13 cellular contexts compared by ENCODE assay signal in genomic region chr18:2983296-2983695, GRCh38. TPM values are rescaled to one million over a fixed set of nuclear protein-coding genes. Genes with fewer than 3 reads are reported as not detected.
A peak's percentile ranks its signal among the peaks of the same experiment; 100 is the strongest.
DNase-seq lines count a peak whose midpoint lies in the region; ATAC-seq and TF ChIP-seq lines count a peak whose summit lies in the region.
"Had no signal": no experiment of that assay in that cellular context is flagged by ENCODE, and none has a peak within 500 bp of the region (broad histone marks: within the 10 kb centered on the region; RNA-seq: fewer than 3 reads in every experiment).

No MANE protein-coding gene starts in this region.

- no peaks in the 10 kb centered on the region for H3K9me2 ChIP-seq in Loucy (replicated peaks; ENCODE audit: low read depth, low read length)

- peaks cover 15% of the 10 kb centered on the region for H4K20me1 ChIP-seq in Loucy (ENCODE audit: insufficient read depth, low read length, poor library complexity, severe bottlenecking)

- POLR2A ChIA-PET in naive thymus-derived CD8-positive, alpha-beta T cell (lab: Charles Lee): interaction anchor here (1.1 to 2.7 kb wide), 9 partner anchors 13 to 278 kb away, joined by 3 to 27 read pairs (median 8); partner anchors contain the start of gene MYL12A

- H2AFZ ChIP-seq in Loucy (ENCODE audit: low read length): no peak overlapping the region
- H2AFZ ChIP-seq: GM23338 had no signal

- H3K36me3 Mint-ChIP-seq in CD4-positive, CD25-positive, alpha-beta regulatory T cell: no peaks in the 10 kb centered on the region
- H3K36me3 Mint-ChIP-seq in central memory CD8-positive, alpha-beta T cell (ENCODE audit: insufficient read depth): peaks cover 13% of the 10 kb centered on the region
- H3K36me3 Mint-ChIP-seq in naive thymus-derived CD8-positive, alpha-beta T cell: peaks cover 0 to 11% (median 6%) of the 10 kb centered on the region in 3 donors

- H3K27me3 Mint-ChIP-seq in CD4-positive, CD25-positive, alpha-beta regulatory T cell: no peaks in the 10 kb centered on the region
- H3K27me3 Mint-ChIP-seq in central memory CD8-positive, alpha-beta T cell: no peaks in the 10 kb centered on the region
- H3K27me3 Mint-ChIP-seq in naive thymus-derived CD8-positive, alpha-beta T cell: no peaks in the 10 kb centered on the region

- no peaks in the 10 kb centered on the region for H3K36me3 ChIP-seq in CD4-positive, CD25-positive, alpha-beta regulatory T cell (ENCODE audit: control insufficient read depth, insufficient read depth, low read length)
- H3K36me3 ChIP-seq in Loucy (ENCODE audit: insufficient read depth, low read length): no peaks in the 10 kb centered on the region

- peak overlapping the region; percentile 70 for H3K4me2 ChIP-seq in Loucy (ENCODE audit: low read depth, low read length, poor library complexity, severe bottlenecking)
- H3K4me2 ChIP-seq: GM23338 had no signal

- DNase-seq in CD4-positive, CD25-positive, alpha-beta regulatory T cell: no peak
- DNase-seq in central memory CD8-positive, alpha-beta T cell (ENCODE audit: low spot score in 2 of 2): no peak
- no peak for DNase-seq in naive thymus-derived CD8-positive, alpha-beta T cell
- DNase-seq in ecto neural progenitor cell (ENCODE audit: low spot score): no peak
- DNase-seq: mesendoderm; NCI-H1930; psoas muscle; stimulated activated CD4-positive, alpha-beta T cell treated with anti-CD3 and anti-CD28 coated beads, Interleukin-4, amount 100 ng/mL, for 1 hour had no signal

- H3K4me1 Mint-ChIP-seq in CD4-positive, CD25-positive, alpha-beta regulatory T cell: peaks cover 32 to 58% (median 45%) of the 10 kb centered on the region in 4 donors
- peaks cover 55% of the 10 kb centered on the region for H3K4me1 Mint-ChIP-seq in central memory CD8-positive, alpha-beta T cell
- peaks cover 26 to 71% (median 59%) of the 10 kb centered on the region in 4 donors for H3K4me1 Mint-ChIP-seq in naive thymus-derived CD8-positive, alpha-beta T cell

- peaks cover 93% of the 10 kb centered on the region for H3K79me2 ChIP-seq in Loucy (ENCODE audit: insufficient read depth, low read length)

- peak overlapping the region; percentile 98 for H3K4me3 ChIP-seq in CD4-positive, CD25-positive, alpha-beta regulatory T cell (ENCODE audit: low read depth, low read length)
- H3K4me3 ChIP-seq in Loucy (ENCODE audit: low read length, poor library complexity, severe bottlenecking): peak overlapping the region; percentile 51
- H3K4me3 ChIP-seq: GM23338, psoas muscle had no signal

- no peak for TF ChIP-seq CTCF in Loucy (conservative IDR thresholded peaks at IDR 0.05; ENCODE audit: low read length)

- peak overlapping the region; percentile 89 to 94 (median 92) for H3K4me3 Mint-ChIP-seq in CD4-positive, CD25-positive, alpha-beta regulatory T cell
- peak overlapping the region; percentile 70 for H3K4me3 Mint-ChIP-seq in central memory CD8-positive, alpha-beta T cell
- peak overlapping the region; percentile 81 to 96 (median 89) for H3K4me3 Mint-ChIP-seq in naive thymus-derived CD8-positive, alpha-beta T cell
- H3K4me3 Mint-ChIP-seq: GM23338 had no signal

- no peaks in the 10 kb centered on the region for H3F3A ChIP-seq in Loucy (ENCODE audit: low read depth)

- peak overlapping the region; percentile 90 to 95 (median 91) for H3K27ac Mint-ChIP-seq in CD4-positive, CD25-positive, alpha-beta regulatory T cell
- H3K27ac Mint-ChIP-seq in central memory CD8-positive, alpha-beta T cell (ENCODE audit: low read depth): peak overlapping the region; percentile 96
- peak overlapping the region; percentile 88 to 99 (median 96) for H3K27ac Mint-ChIP-seq in naive thymus-derived CD8-positive, alpha-beta T cell

- no peaks in the 10 kb centered on the region for H3K9me3 Mint-ChIP-seq in CD4-positive, CD25-positive, alpha-beta regulatory T cell
- no peaks in the 10 kb centered on the region for H3K9me3 Mint-ChIP-seq in central memory CD8-positive, alpha-beta T cell
- H3K9me3 Mint-ChIP-seq in naive thymus-derived CD8-positive, alpha-beta T cell: no peaks in the 10 kb centered on the region
- H3K9me3 Mint-ChIP-seq: GM23338 had no signal

- H3K9ac ChIP-seq in Loucy (ENCODE audit: low read depth, low read length, poor library complexity, severe bottlenecking): peak overlapping the region; percentile 49

- no peak for ATAC-seq in CD4-positive, CD25-positive, alpha-beta regulatory T cell (ENCODE audit: low read depth in 2 of 2)
- no peak for ATAC-seq in central memory CD8-positive, alpha-beta T cell (replicated peaks; ENCODE audit: extremely low read depth, poor library complexity, severe bottlenecking)
- ATAC-seq in naive thymus-derived CD8-positive, alpha-beta T cell: no peak
- ATAC-seq in GM19452 (IDR thresholded peaks at IDR 0.05; ENCODE audit: unreplicated experiment) (no peak), HG03045 (IDR thresholded peaks at IDR 0.05; ENCODE audit: unreplicated experiment) (no peak), HG03460 (IDR thresholded peaks at IDR 0.05; ENCODE audit: unreplicated experiment) (no peak)
- ATAC-seq: psoas muscle had no signal

- peak overlapping the region; percentile 83 for H3K27ac ChIP-seq in CD4-positive, CD25-positive, alpha-beta regulatory T cell (ENCODE audit: insufficient read depth, low read length, poor library complexity, severe bottlenecking)
- H3K27ac ChIP-seq: psoas muscle had no signal

- H3K4me1 ChIP-seq in CD4-positive, CD25-positive, alpha-beta regulatory T cell (ENCODE audit: control insufficient read depth, insufficient read depth, low read length, poor library complexity, severe bottlenecking): peaks cover 53% of the 10 kb centered on the region
- H3K4me1 ChIP-seq in Loucy (ENCODE audit: insufficient read depth, low read length, poor library complexity, severe bottlenecking): peaks cover 69% of the 10 kb centered on the region

- no peaks in the 10 kb centered on the region for H3K9me3 ChIP-seq in CD4-positive, CD25-positive, alpha-beta regulatory T cell (ENCODE audit: control insufficient read depth in 2 of 2, low read length in 2 of 2)
- H3K9me3 ChIP-seq in Loucy (ENCODE audit: insufficient read depth, low read depth, low read length): no peaks in the 10 kb centered on the region
- H3K9me3 ChIP-seq: psoas muscle had no signal

- no peaks in the 10 kb centered on the region for H3K27me3 ChIP-seq in CD4-positive, CD25-positive, alpha-beta regulatory T cell (ENCODE audit: control insufficient read depth, insufficient read depth, low read length)
- no peaks in the 10 kb centered on the region for H3K27me3 ChIP-seq in Loucy (ENCODE audit: insufficient read depth, low read length, poor library complexity, severe bottlenecking)

RNA-seq across cellular contexts. Expression of gene LPIN2, which starts 29.6 kb away (rescaled TPM):
- 61.2 TPM for total RNA-seq in CD4-positive, CD25-positive, alpha-beta regulatory T cell
- polyA plus RNA-seq in CD4-positive, CD25-positive, alpha-beta regulatory T cell: 10 to 100 TPM; 39.3 to 52.7 (median 44.8) TPM
- 10 to 100 TPM; 57.4 to 59.6 TPM for total RNA-seq in naive thymus-derived CD8-positive, alpha-beta T cell
- polyA plus RNA-seq in naive thymus-derived CD8-positive, alpha-beta T cell: 10 to 100 TPM; 38.6 to 54.9 (median 50.8) TPM
